Comparison of ENCODE assay signal across 17 cellular contexts in the genomic region with DNA sequence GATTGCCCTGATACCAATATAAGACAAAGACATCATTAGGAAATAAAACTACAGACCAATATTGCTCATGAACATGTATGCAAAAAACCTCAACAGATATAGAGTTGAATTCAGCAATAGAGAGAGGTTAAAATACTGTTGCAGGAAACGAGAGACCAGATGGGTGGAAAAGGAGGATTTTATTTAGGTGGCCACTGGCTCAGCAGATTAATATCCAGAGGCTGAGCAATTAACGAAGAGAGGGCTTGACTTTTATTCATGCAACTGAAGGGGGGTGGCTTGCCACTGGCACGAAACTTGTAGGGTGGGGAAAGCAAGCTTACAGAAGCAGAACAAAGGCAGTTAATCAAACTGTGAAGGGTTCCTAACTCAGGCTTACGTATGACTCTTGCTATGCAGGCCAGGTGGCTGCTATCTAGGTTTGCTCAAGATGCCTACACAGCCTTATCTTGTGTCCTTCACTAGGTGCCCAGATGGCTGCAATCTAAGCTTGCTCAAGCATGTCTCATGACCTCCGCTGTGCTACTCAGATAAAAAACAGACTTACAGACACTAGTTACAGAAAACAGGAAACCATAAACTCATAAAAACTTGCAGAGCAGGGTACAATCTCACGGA.
DNase-seq lines count a peak whose midpoint lies in the region; ATAC-seq, FAIRE-seq and TF ChIP-seq lines count a peak whose summit lies in the region.
"Had no signal": no experiment of that assay in that cellular context is flagged by ENCODE, and none has a peak within 500 bp of the region (broad histone marks: within the 10 kb centered on the region; RNA-seq: fewer than 3 reads in every experiment).

No MANE protein-coding gene starts in this region.

- H3K4me3 Mint-ChIP-seq in activated naive CD4-positive, alpha-beta T cell treated with anti-CD3 and anti-CD28 coated beads for 36 hours = no peak overlapping the region

- BruUV-seq in IMR-90 (replicated peaks; lab: Mats Ljungman, UMichigan) = no TSS peak

- H3K4me1 ChIP-seq in IMR-90 (ENCODE audit: control insufficient read depth, insufficient read depth, low read length) (no peaks in the 10 kb centered on the region), keratinocyte (ENCODE audit: control insufficient read depth, extremely low read depth, insufficient read depth, low read length) (no peaks in the 10 kb centered on the region)
- H3K4me1 ChIP-seq: adrenal gland, uterus had no signal

- H3K9me3 ChIP-seq in IMR-90 (ENCODE audit: control insufficient read depth, insufficient read depth, low read length) (no peaks in the 10 kb centered on the region; the same call in 1 of the 2 replicates), keratinocyte (ENCODE audit: control insufficient read depth, low read depth, low read length) (no peaks in the 10 kb centered on the region)
- H3K9me3 ChIP-seq: adrenal gland, uterus had no signal

- no peak for TF ChIP-seq CTCF in IMR-90 (conservative IDR thresholded peaks at IDR 0.05; ENCODE audit: low read depth, low read length)
- no peak for TF ChIP-seq CTCF in keratinocyte (optimal IDR thresholded peaks at IDR 0.05 in 1 of 3, IDR thresholded peaks at IDR 0.05 in 1 of 3, conservative IDR thresholded peaks at IDR 0.05 in 1 of 3; ENCODE audit: extremely low read depth in 1 of 3, insufficient read depth in 2 of 3, low read length in 3 of 3)
- TF ChIP-seq CTCF in RWPE1 (conservative IDR thresholded peaks at IDR 0.05; ENCODE audit: low read depth) = no peak

- H3K36me3 ChIP-seq in IMR-90 (ENCODE audit: control insufficient read depth, insufficient read depth, low read length) = no peaks in the 10 kb centered on the region
- H3K36me3 ChIP-seq in keratinocyte (ENCODE audit: control insufficient read depth in 2 of 2, extremely low read depth in 1 of 2, insufficient read depth in 2 of 2, low read length in 2 of 2) = no peaks in the 10 kb centered on the region
- H3K36me3 ChIP-seq: adrenal gland, uterus had no signal

- 71% methylated on average over 1 of the region's 6 CpGs; no CpG with 5 or more reads in 1 of the 2 experiments for WGBS in IMR-90 (ENCODE audit: extremely low coverage in 2 of 2, insufficient read length in 1 of 2), 2 experiments

- no peak overlapping the region for H3K4me3 ChIP-seq in IMR-90 (ENCODE audit: insufficient read depth, low read depth, low read length)
- no peak overlapping the region for H3K4me3 ChIP-seq in keratinocyte (ENCODE audit: control insufficient read depth in 2 of 3, extremely low read depth in 1 of 3, insufficient read depth in 2 of 3, low read depth in 1 of 3, low read length in 3 of 3)
- H3K4me3 ChIP-seq: adrenal gland, uterus had no signal

- FAIRE-seq in keratinocyte (lab: Jason Lieb, UNC) = peak; percentile 56

- DNase-seq in A172 (ENCODE audit: low spot score) (peak; percentile 42), IMR-90 (peak; percentile 18), amniotic epithelial cell (ENCODE audit: low read depth) (peak; percentile 99), keratinocyte (ENCODE audit: low read depth, low spot score) (peak; percentile 45), RWPE1 (ENCODE audit: low spot score) (no peak)
- DNase-seq in activated effector memory CD4-positive, alpha-beta T cell treated with Interleukin-2 at 50 U/mL for 16 hours = no peak
- no peak for DNase-seq in activated naive CD4-positive, alpha-beta T cell treated with anti-CD3 and anti-CD28 coated beads for 36 hours
- DNase-seq: activated CD8-positive, alpha-beta memory T cell treated with anti-CD3 and anti-CD28 coated beads, Interleukin-2, amount 50 U/mL, for 48 hours; adrenal gland; glutamatergic neuron; nucleus accumbens; stimulated activated CD4-positive, alpha-beta T cell treated with anti-CD3 and anti-CD28 coated beads, Interleukin-15, amount 100 ng/mL, for 24 hours; stimulated activated CD8-positive, alpha-beta memory T cell treated with anti-CD3 and anti-CD28 coated beads, Interleukin-4, amount 100 ng/mL, for 48 hours; uterus had no signal

- no peak overlapping the region for H3K56ac ChIP-seq in IMR-90 (ENCODE audit: extremely low read depth, insufficient read depth, low read length)

- in situ Hi-C loops in IMR-90 (cut with MboI; ENCODE audit: low sequenced_read_pairs) = no loop called here

- no peak for TF ChIP-seq POLR2A in IMR-90 (IDR thresholded peaks at IDR 0.05; ENCODE audit: low read depth, low read length)

- no peak overlapping the region for H2AK9ac ChIP-seq in IMR-90 (replicated peaks; ENCODE audit: low read depth, low read length, poor library complexity)

- no peak overlapping the region for H4K8ac ChIP-seq in IMR-90 (ENCODE audit: low read depth in 2 of 2, low read length in 2 of 2)

- H2AK5ac ChIP-seq in IMR-90 (ENCODE audit: low read depth, low read length) = no peak overlapping the region

- H3K36me3 Mint-ChIP-seq in activated naive CD4-positive, alpha-beta T cell treated with anti-CD3 and anti-CD28 coated beads for 36 hours (ENCODE audit: low read depth) = no peaks in the 10 kb centered on the region

- no peak overlapping the region for H3K4me2 ChIP-seq in IMR-90 (ENCODE audit: low read depth, low read length)
- H3K4me2 ChIP-seq in keratinocyte (ENCODE audit: control insufficient read depth, extremely low read depth, insufficient read depth, low read depth, low read length) = no peak overlapping the region
- H3K4me2 ChIP-seq: KMS-11 had no signal

- no peak overlapping the region for H4K91ac ChIP-seq in IMR-90 (ENCODE audit: insufficient read depth, low read depth, low read length)

- H3K27me3 ChIP-seq in IMR-90 (ENCODE audit: control insufficient read depth, insufficient read depth, low read length) (no peaks in the 10 kb centered on the region), keratinocyte (ENCODE audit: control insufficient read depth, extremely low read depth, insufficient read depth, low read length) (no peaks in the 10 kb centered on the region)
- H3K27me3 ChIP-seq: adrenal gland, uterus had no signal

- H2BK5ac ChIP-seq in IMR-90 (ENCODE audit: low read depth, low read length, poor library complexity, severe bottlenecking) = no peak overlapping the region

- intact Hi-C loops in IMR-90 (cut with micrococcal nuclease) = no loop called here
- intact Hi-C loops in activated naive CD4-positive, alpha-beta T cell treated with anti-CD3 and anti-CD28 coated beads for 36 hours (cut with micrococcal nuclease) = no loop called here

- POLR2A ChIA-PET in IMR-90 (lab: Charles Lee; ENCODE audit: unreplicated experiment) (no interaction called here), RWPE1 (lab: Yijun Ruan, JAX; ENCODE audit: low non-redundant PET) (no interaction called here)

- H3K9ac ChIP-seq in IMR-90 (ENCODE audit: low read depth, low read length) (no peak overlapping the region), keratinocyte (ENCODE audit: control insufficient read depth, extremely low read depth, insufficient read depth, low read length) (no peak overlapping the region)
- H3K9ac ChIP-seq: KMS-11 had no signal

- TF ChIP-seq RAD21 in IMR-90 (IDR thresholded peaks at IDR 0.05; ENCODE audit: low read length) = no peak

- peak overlapping the region; percentile 32 for H2AFZ ChIP-seq in IMR-90 (replicated peaks; ENCODE audit: low read length, poor library complexity)
- H2AFZ ChIP-seq in keratinocyte (ENCODE audit: control insufficient read depth, low read length) = no peak overlapping the region

- peaks cover 8% of the 10 kb centered on the region for H3K9me3 Mint-ChIP-seq in activated naive CD4-positive, alpha-beta T cell treated with anti-CD3 and anti-CD28 coated beads for 36 hours

- H3K23ac ChIP-seq in IMR-90 (ENCODE audit: low read depth, low read length) = no peak overlapping the region; the same call in 1 of the 2 replicates

- H3K14ac ChIP-seq in IMR-90 (replicated peaks; ENCODE audit: low read depth, low read length) = no peak overlapping the region

- no peaks in the 10 kb centered on the region for H3K27me3 Mint-ChIP-seq in activated naive CD4-positive, alpha-beta T cell treated with anti-CD3 and anti-CD28 coated beads for 36 hours (ENCODE audit: low read depth)

- H3K27ac ChIP-seq in IMR-90 (ENCODE audit: insufficient read depth, low read length) = no peak overlapping the region
- no peak overlapping the region for H3K27ac ChIP-seq in keratinocyte (ENCODE audit: control insufficient read depth, insufficient read depth, low read length)
- H3K27ac ChIP-seq in RWPE1 = no peak overlapping the region
- H3K27ac ChIP-seq: adrenal gland, KMS-11, uterus had no signal

- no peaks in the 10 kb centered on the region for H3K79me1 ChIP-seq in IMR-90 (ENCODE audit: low read depth in 1 of 2, low read length in 2 of 2)

- no peak overlapping the region for H2BK15ac ChIP-seq in IMR-90 (ENCODE audit: low read depth, low read length)

- no peaks in the 10 kb centered on the region for H4K20me1 ChIP-seq in IMR-90 (ENCODE audit: insufficient read depth, low read length)
- H4K20me1 ChIP-seq in keratinocyte (ENCODE audit: control insufficient read depth, extremely low read depth, insufficient read depth, low read length) = no peaks in the 10 kb centered on the region

- ATAC-seq in IMR-90 (ENCODE audit: low read depth) = no peak
- ATAC-seq in HG03025 (IDR thresholded peaks at IDR 0.05; ENCODE audit: low FRiP score, unreplicated experiment) = no peak
- ATAC-seq: Right ventricle myocardium inferior had no signal

- no peak overlapping the region for H3K4ac ChIP-seq in IMR-90 (ENCODE audit: low read depth, low read length)

- H3K79me2 ChIP-seq in keratinocyte (ENCODE audit: control insufficient read depth, insufficient read depth, low read length) = no peaks in the 10 kb centered on the region

- CTCF ChIA-PET in IMR-90 (lab: Yijun Ruan, JAX) = no interaction called here
- CTCF ChIA-PET in RWPE1 (lab: Yijun Ruan, JAX) = no interaction called here
- CTCF ChIA-PET in activated naive CD4-positive, alpha-beta T cell treated with anti-CD3 and anti-CD28 coated beads for 36 hours (lab: Charles Lee) = no interaction called here

- no peak overlapping the region for H2BK20ac ChIP-seq in IMR-90 (ENCODE audit: low read depth, low read length)

- no peak overlapping the region for H3K18ac ChIP-seq in IMR-90 (ENCODE audit: low read depth, low read length)

- H3K27ac Mint-ChIP-seq in activated naive CD4-positive, alpha-beta T cell treated with anti-CD3 and anti-CD28 coated beads for 36 hours = no peak overlapping the region

- H2BK120ac ChIP-seq in IMR-90 (ENCODE audit: low read depth, low read length) = no peak overlapping the region

- H3K9me1 ChIP-seq in IMR-90 (ENCODE audit: insufficient read depth, low read length) (no peaks in the 10 kb centered on the region), keratinocyte (ENCODE audit: control insufficient read depth, extremely low read depth, insufficient read depth, low read length) (no peaks in the 10 kb centered on the region)

- H4K5ac ChIP-seq in IMR-90 (ENCODE audit: low read depth, low read length) = no peak overlapping the region

- dilution Hi-C loops in IMR-90 (cut with HindIII; ENCODE audit: low sequenced_read_pairs, unreplicated experiment) = no loop called here
- dilution Hi-C loops in keratinocyte (cut with MboI; ENCODE audit: extremely low pct_ligation_motif_present, low sequenced_read_pairs) = no loop called here

- H3K4me1 Mint-ChIP-seq in activated naive CD4-positive, alpha-beta T cell treated with anti-CD3 and anti-CD28 coated beads for 36 hours (ENCODE audit: low read depth) = no peaks in the 10 kb centered on the region

TF ChIP-seq in IMR-90, 13 proteins besides CTCF, POLR2A, EP300 and RAD21 (continues in another document):
- TF ChIP-seq BHLHE40 (IDR thresholded peaks at IDR 0.05; ENCODE audit: low read depth, low read length) (no peak), MXI1 (IDR thresholded peaks at IDR 0.05; ENCODE audit: borderline replicate concordance, low read depth, low read length) (no peak)

Comparison
In these comparisons a context has a peak if more than half of its experiments do, and no peak if none do; other contexts are left out.
1. DNase-seq: peak in A172 (single experiment), IMR-90 (single experiment), amniotic epithelial cell (single experiment) and keratinocyte (single experiment); none in RWPE1 (single experiment), activated effector memory CD4-positive, alpha-beta T cell treated with Interleukin-2 at 50 U/mL for 16 hours (single experiment) and activated naive CD4-positive, alpha-beta T cell treated with anti-CD3 and anti-CD28 coated beads for 36 hours (single experiment).